In the genomic region with DNA sequence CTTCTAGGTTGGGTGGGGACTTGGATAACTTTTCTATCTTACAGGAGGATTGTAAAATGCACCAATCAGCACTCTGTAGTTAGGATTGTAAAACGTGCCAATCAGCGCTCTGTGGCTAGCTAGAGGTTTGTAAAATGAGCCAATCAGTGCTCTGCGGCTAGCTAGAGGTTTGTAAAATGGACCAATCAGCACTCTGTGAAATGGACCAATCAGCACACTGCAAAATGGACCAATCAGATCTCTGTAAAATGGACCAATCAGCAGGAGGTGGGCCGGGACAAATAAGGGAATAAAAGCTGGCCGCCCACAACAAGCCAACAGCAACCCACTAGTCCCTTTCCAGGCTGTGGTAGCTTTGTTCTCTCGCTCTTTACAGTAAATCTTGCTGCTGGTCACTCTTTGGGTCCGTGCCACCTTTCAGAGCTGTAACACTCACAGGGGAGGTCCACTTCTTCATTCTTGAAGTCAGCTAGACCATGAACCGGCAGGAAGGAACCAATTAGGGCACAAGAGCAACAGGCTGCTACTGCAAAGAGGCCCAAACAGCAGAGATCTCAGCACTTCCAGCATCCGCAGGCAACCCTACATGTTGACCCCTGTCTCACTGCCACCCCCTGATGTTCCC, we compare ENCODE assay signal across 33 cellular contexts.
"Had no signal": no experiment of that assay in that cellular context is flagged by ENCODE, and none has a peak within 500 bp of the region (broad histone marks: within the 10 kb centered on the region; RNA-seq: fewer than 3 reads in every experiment).

No MANE protein-coding gene starts in this region.

- H3K4me1 Mint-ChIP-seq: activated CD4-positive, alpha-beta T cell treated with anti-CD3 and anti-CD28 coated beads for 36 hours; activated CD4-positive, alpha-beta T cell treated with anti-CD3 and anti-CD28 coated beads, Interleukin-2, amount 10 ng/mL, durations not matched to agents 7 days and 5 days; activated naive CD4-positive, alpha-beta T cell treated with anti-CD3 and anti-CD28 coated beads, Interleukin-2, amount 50 U/mL, for 24 hours; activated naive CD8-positive, alpha-beta T cell treated with anti-CD3 and anti-CD28 coated beads for 36 hours; activated naive CD8-positive, alpha-beta T cell treated with anti-CD3 and anti-CD28 coated beads, Interleukin-2, amount 50 U/mL, for 24 hours; T-helper 17 cell had no signal

- H3K9me3 ChIP-seq: adrenal gland, body of pancreas, esophagus squamous epithelium, gastroesophageal sphincter had no signal

- H3K4me1 ChIP-seq: adrenal gland, body of pancreas, esophagus squamous epithelium, gastroesophageal sphincter had no signal

- H3K36me3 Mint-ChIP-seq: activated naive CD4-positive, alpha-beta T cell treated with anti-CD3 and anti-CD28 coated beads, Interleukin-2, amount 50 U/mL, for 24 hours; activated naive CD8-positive, alpha-beta T cell treated with anti-CD3 and anti-CD28 coated beads for 36 hours had no signal

- H3K9me3 Mint-ChIP-seq: activated CD8-positive, alpha-beta T cell treated with anti-CD3 and anti-CD28 coated beads for 36 hours; activated naive CD4-positive, alpha-beta T cell treated with anti-CD3 and anti-CD28 coated beads for 36 hours; activated naive CD4-positive, alpha-beta T cell treated with anti-CD3 and anti-CD28 coated beads, Interleukin-2, amount 50 U/mL, for 24 hours; activated naive CD8-positive, alpha-beta T cell treated with anti-CD3 and anti-CD28 coated beads, Interleukin-2, amount 50 U/mL, for 24 hours; activated T-cell treated with anti-CD3 and anti-CD28 coated beads, Interleukin-2, amount 50 U/mL, for 4 hours; activated T-helper 1 cell treated with anti-CD3 and anti-CD28 coated beads, Interleukin-12 subunit alpha, Interleukin-12 subunit beta, Interleukin-2, Interleukin-4 antibody, amounts not matched to agents 30 ng/mL and 10 ng/mL and 1 ng/mL, durations not matched to agents 14 hours and 24 hours and 36 hours; activated T-helper 2 cell treated with anti-CD3 and anti-CD28 coated beads, Interferon-gamma antibody, Interleukin-2, Interleukin-4, amounts not matched to agents 10 μg/mL and 5 μg/mL and 100 μg/mL, durations not matched to agents 14 hours and 24 hours and 36 hours; effector memory CD8-positive, alpha-beta T cell; T-helper 2 cell treated with Interferon-gamma antibody and Interleukin-4, amounts not matched to agents 5 μg/mL and 100 μg/mL, for 36 hours had no signal

- H3K27ac ChIP-seq: adrenal gland, body of pancreas, esophagus squamous epithelium, gastroesophageal sphincter, WERI-Rb-1 had no signal

- H3K27me3 Mint-ChIP-seq: activated CD4-positive, alpha-beta T cell treated with anti-CD3 and anti-CD28 coated beads for 36 hours; activated naive CD4-positive, alpha-beta T cell treated with anti-CD3 and anti-CD28 coated beads, Interleukin-2, amount 50 U/mL, for 24 hours; activated naive CD8-positive, alpha-beta T cell treated with anti-CD3 and anti-CD28 coated beads, Interleukin-2, amount 50 U/mL, for 24 hours had no signal

- ATAC-seq: activated CD4-positive, alpha-beta T cell treated with anti-CD3 and anti-CD28 coated beads for 36 hours; activated CD8-positive, alpha-beta T cell treated with anti-CD3 and anti-CD28 coated beads for 36 hours; activated naive CD8-positive, alpha-beta T cell treated with anti-CD3 and anti-CD28 coated beads, Interleukin-2, amount 50 U/mL, for 24 hours; activated T-cell treated with anti-CD3 and anti-CD28 coated beads, Interleukin-2, amount 50 U/mL, for 4 hours; body of pancreas; effector memory CD8-positive, alpha-beta T cell; gastroesophageal sphincter; T-helper 17 cell had no signal

- H3K27ac Mint-ChIP-seq: activated CD4-positive, alpha-beta T cell treated with anti-CD3 and anti-CD28 coated beads for 36 hours; activated CD4-positive, alpha-beta T cell treated with anti-CD3 and anti-CD28 coated beads, Interleukin-2, amount 10 ng/mL, durations not matched to agents 7 days and 5 days; activated CD8-positive, alpha-beta T cell treated with anti-CD3 and anti-CD28 coated beads for 36 hours; activated naive CD4-positive, alpha-beta T cell treated with anti-CD3 and anti-CD28 coated beads for 36 hours; activated naive CD4-positive, alpha-beta T cell treated with anti-CD3 and anti-CD28 coated beads, Interleukin-2, amount 50 U/mL, for 24 hours; activated naive CD8-positive, alpha-beta T cell treated with anti-CD3 and anti-CD28 coated beads for 36 hours; activated naive CD8-positive, alpha-beta T cell treated with anti-CD3 and anti-CD28 coated beads, Interleukin-2, amount 50 U/mL, for 24 hours; activated T-helper 1 cell treated with anti-CD3 and anti-CD28 coated beads, Interleukin-12 subunit alpha, Interleukin-12 subunit beta, Interleukin-2, Interleukin-4 antibody, amounts not matched to agents 30 ng/mL and 10 ng/mL and 1 ng/mL, durations not matched to agents 14 hours and 24 hours and 36 hours; activated T-helper 2 cell treated with anti-CD3 and anti-CD28 coated beads, Interferon-gamma antibody, Interleukin-2, Interleukin-4, amounts not matched to agents 10 μg/mL and 5 μg/mL and 100 μg/mL, durations not matched to agents 14 hours and 24 hours and 36 hours; effector memory CD8-positive, alpha-beta T cell; T-helper 17 cell; T-helper 2 cell treated with Interferon-gamma antibody and Interleukin-4, amounts not matched to agents 5 μg/mL and 100 μg/mL, for 36 hours had no signal

- H3K4me3 Mint-ChIP-seq: activated CD4-positive, alpha-beta T cell treated with anti-CD3 and anti-CD28 coated beads for 36 hours; activated CD4-positive, alpha-beta T cell treated with anti-CD3 and anti-CD28 coated beads, Interleukin-2, amount 10 ng/mL, durations not matched to agents 7 days and 5 days; activated CD8-positive, alpha-beta T cell treated with anti-CD3 and anti-CD28 coated beads for 36 hours; activated naive CD4-positive, alpha-beta T cell treated with anti-CD3 and anti-CD28 coated beads for 36 hours; activated naive CD4-positive, alpha-beta T cell treated with anti-CD3 and anti-CD28 coated beads, Interleukin-2, amount 50 U/mL, for 24 hours; activated naive CD8-positive, alpha-beta T cell treated with anti-CD3 and anti-CD28 coated beads for 36 hours; activated naive CD8-positive, alpha-beta T cell treated with anti-CD3 and anti-CD28 coated beads, Interleukin-2, amount 50 U/mL, for 24 hours; activated T-cell treated with anti-CD3 and anti-CD28 coated beads, Interleukin-2, amount 50 U/mL, for 4 hours; activated T-helper 1 cell treated with anti-CD3 and anti-CD28 coated beads, Interleukin-12 subunit alpha, Interleukin-12 subunit beta, Interleukin-2, Interleukin-4 antibody, amounts not matched to agents 30 ng/mL and 10 ng/mL and 1 ng/mL, durations not matched to agents 14 hours and 24 hours and 36 hours; effector memory CD8-positive, alpha-beta T cell; T-helper 17 cell; T-helper 2 cell treated with Interferon-gamma antibody and Interleukin-4, amounts not matched to agents 5 μg/mL and 100 μg/mL, for 36 hours had no signal

- H3K27me3 ChIP-seq: adrenal gland, body of pancreas, esophagus squamous epithelium, gastroesophageal sphincter had no signal

- H3K4me3 ChIP-seq: adrenal gland, body of pancreas, esophagus squamous epithelium, gastroesophageal sphincter had no signal

- H3K36me3 ChIP-seq: adrenal gland, esophagus squamous epithelium, gastroesophageal sphincter, WERI-Rb-1 had no signal

- DNase-seq: activated CD4-positive, alpha-beta T cell treated with anti-CD3 and anti-CD28 coated beads for 36 hours; activated CD4-positive, alpha-beta T cell treated with anti-CD3 and anti-CD28 coated beads, Interleukin-2, amount 10 ng/mL, durations not matched to agents 7 days and 5 days; activated CD4-positive, alpha-beta T cell treated with anti-CD3 and anti-CD28 coated beads, Interleukin-2, amount 50 U/mL, for 4 hours; activated CD4-positive, CD25-positive, alpha-beta regulatory T cell; activated CD4-positive, CD25-positive, alpha-beta regulatory T cell treated with anti-CD3 and anti-CD28 coated beads, Interleukin-2, amount 50 U/mL, for 72 hours; activated CD8-positive, alpha-beta memory T cell treated with anti-CD3 and anti-CD28 coated beads for 24 hours; activated CD8-positive, alpha-beta T cell treated with anti-CD3 and anti-CD28 coated beads for 36 hours; activated effector memory CD4-positive, alpha-beta T cell treated with anti-CD3 and anti-CD28 coated beads, Interleukin-2, amount 50 U/mL, for 16 hours; activated naive CD4-positive, alpha-beta T cell treated with anti-CD3 and anti-CD28 coated beads for 36 hours; activated naive CD8-positive, alpha-beta T cell treated with anti-CD3 and anti-CD28 coated beads for 36 hours; activated naive CD8-positive, alpha-beta T cell treated with anti-CD3 and anti-CD28 coated beads, Interleukin-2, amount 50 U/mL, for 24 hours; activated T-cell treated with anti-CD3 and anti-CD28 coated beads, Interleukin-2, amount 50 U/mL, for 4 hours; adrenal gland; amygdala; aorta; body of pancreas; caudate nucleus; cortex of kidney; dermis blood vessel endothelial cell; effector CD4-positive, alpha-beta T cell; effector memory CD8-positive, alpha-beta T cell; erythroblast; esophagus squamous epithelium; foreskin melanocyte; T-helper 1 cell; T-helper 17 cell; T1000; WERI-Rb-1 had no signal
